27 cellular contexts compared by ENCODE assay signal in the genomic region with DNA sequence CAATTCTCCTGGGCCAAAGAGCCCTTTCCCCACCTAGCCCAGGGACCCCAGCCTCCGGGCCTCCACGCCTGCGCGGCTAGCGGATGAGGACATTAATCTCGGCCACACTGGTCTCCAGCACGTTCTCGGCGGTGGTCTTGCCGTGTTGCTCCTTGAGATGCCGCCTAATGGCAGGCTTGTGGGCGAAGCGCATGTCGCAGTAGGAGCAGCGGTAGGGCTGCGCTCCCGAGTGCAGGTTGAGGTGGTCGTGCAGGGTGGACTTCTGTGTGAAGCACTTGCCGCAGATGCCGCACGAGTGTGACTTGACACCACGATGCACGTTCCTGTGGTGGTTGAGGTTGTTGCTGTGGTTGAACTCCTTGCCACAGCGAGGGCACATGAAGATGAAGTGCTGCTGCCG.
"Had no signal": no experiment of that assay in that cellular context is flagged by ENCODE, and none has a peak within 500 bp of the region (broad histone marks: within the 10 kb centered on the region; RNA-seq: fewer than 3 reads in every experiment).

No MANE protein-coding gene starts in this region.

- FAIRE-seq: endothelial cell of umbilical vein, keratinocyte had no signal

- H3K4me1 Mint-ChIP-seq: activated CD4-positive, alpha-beta T cell treated with anti-CD3 and anti-CD28 coated beads for 36 hours; activated CD8-positive, alpha-beta memory T cell treated with anti-CD3 and anti-CD28 coated beads, Interleukin-2, amount 10 ng/mL, durations not matched to agents 7 days and 5 days; brain; nephron progenitor cell had no signal

- H3K27me3 Mint-ChIP-seq: activated CD4-positive, alpha-beta T cell treated with anti-CD3 and anti-CD28 coated beads for 36 hours; activated CD8-positive, alpha-beta memory T cell treated with anti-CD3 and anti-CD28 coated beads, Interleukin-2, amount 10 ng/mL, durations not matched to agents 7 days and 5 days; brain; effector memory CD8-positive, alpha-beta T cell; naive B cell; progenitor cell of endocrine pancreas; stimulated activated naive CD8-positive, alpha-beta T cell treated with anti-CD3 and anti-CD28 coated beads, Interleukin-15, Interleukin-2, amounts not matched to agents 100 ng/mL and 50 ng/mL, for 24 hours had no signal

- ATAC-seq: activated CD4-positive, alpha-beta T cell treated with anti-CD3 and anti-CD28 coated beads for 36 hours; activated CD8-positive, alpha-beta memory T cell treated with anti-CD3 and anti-CD28 coated beads, Interleukin-2, amount 10 ng/mL, durations not matched to agents 7 days and 5 days; activated CD8-positive, alpha-beta T cell treated with anti-CD3 and anti-CD28 coated beads, Interleukin-2, amount 10 ng/mL, durations not matched to agents 7 days and 5 days; effector memory CD8-positive, alpha-beta T cell had no signal

- H3K4me3 Mint-ChIP-seq: activated CD4-positive, alpha-beta T cell treated with anti-CD3 and anti-CD28 coated beads for 36 hours; activated CD8-positive, alpha-beta memory T cell treated with anti-CD3 and anti-CD28 coated beads, Interleukin-2, amount 10 ng/mL, durations not matched to agents 7 days and 5 days; activated CD8-positive, alpha-beta T cell treated with anti-CD3 and anti-CD28 coated beads, Interleukin-2, amount 10 ng/mL, durations not matched to agents 7 days and 5 days; brain; effector memory CD8-positive, alpha-beta T cell; naive B cell; nephron progenitor cell; stimulated activated naive CD8-positive, alpha-beta T cell treated with anti-CD3 and anti-CD28 coated beads, Interleukin-15, Interleukin-2, amounts not matched to agents 100 ng/mL and 50 ng/mL, for 24 hours; T-helper 2 cell treated with Interferon-gamma antibody and Interleukin-4, amounts not matched to agents 5 μg/mL and 100 μg/mL, for 36 hours had no signal

- H3K27ac Mint-ChIP-seq: activated CD4-positive, alpha-beta T cell treated with anti-CD3 and anti-CD28 coated beads for 36 hours; activated CD8-positive, alpha-beta memory T cell treated with anti-CD3 and anti-CD28 coated beads, Interleukin-2, amount 10 ng/mL, durations not matched to agents 7 days and 5 days; activated CD8-positive, alpha-beta T cell treated with anti-CD3 and anti-CD28 coated beads, Interleukin-2, amount 10 ng/mL, durations not matched to agents 7 days and 5 days; activated naive CD4-positive, alpha-beta T cell treated with anti-CD3 and anti-CD28 coated beads, Interleukin-2, amount 50 U/mL, for 72 hours; brain; progenitor cell of endocrine pancreas; stimulated activated naive CD8-positive, alpha-beta T cell treated with anti-CD3 and anti-CD28 coated beads, Interleukin-15, Interleukin-2, amounts not matched to agents 100 ng/mL and 50 ng/mL, for 24 hours; T-helper 2 cell treated with Interferon-gamma antibody and Interleukin-4, amounts not matched to agents 5 μg/mL and 100 μg/mL, for 36 hours had no signal

- DNase-seq: activated CD4-positive, alpha-beta T cell treated with anti-CD3 and anti-CD28 coated beads for 36 hours; activated CD4-positive, CD25-positive, alpha-beta regulatory T cell; activated CD8-positive, alpha-beta memory T cell treated with anti-CD3 and anti-CD28 coated beads, Interleukin-2, amount 10 ng/mL, durations not matched to agents 7 days and 5 days; activated CD8-positive, alpha-beta T cell treated with anti-CD3 and anti-CD28 coated beads, Interleukin-2, amount 10 ng/mL, durations not matched to agents 7 days and 5 days; activated effector memory CD4-positive, alpha-beta T cell treated with anti-CD3 and anti-CD28 coated beads, Interleukin-2, amount 50 U/mL, for 16 hours; activated T-cell treated with anti-CD3 and anti-CD28 coated beads for 4 hours; adrenal gland; effector memory CD8-positive, alpha-beta T cell; foreskin fibroblast; head of caudate nucleus; hippocampal formation; left cardiac atrium; left ventricle myocardium superior; naive B cell; nephron progenitor cell; right lobe of liver; stimulated activated CD4-positive, alpha-beta T cell treated with anti-CD3 and anti-CD28 coated beads, Interleukin-2, amount 100 ng/mL, for 48 hours; substantia nigra; T-helper 1 cell; thyroid gland had no signal

- H3K9me3 Mint-ChIP-seq: activated naive CD4-positive, alpha-beta T cell treated with anti-CD3 and anti-CD28 coated beads, Interleukin-2, amount 50 U/mL, for 72 hours; effector memory CD8-positive, alpha-beta T cell; naive B cell; nephron progenitor cell; stimulated activated naive CD8-positive, alpha-beta T cell treated with anti-CD3 and anti-CD28 coated beads, Interleukin-15, Interleukin-2, amounts not matched to agents 100 ng/mL and 50 ng/mL, for 24 hours; T-helper 2 cell treated with Interferon-gamma antibody and Interleukin-4, amounts not matched to agents 5 μg/mL and 100 μg/mL, for 36 hours had no signal
